Comparison of ENCODE assay signal across 8 cellular contexts in genomic region chr1:15525043-15525958, GRCh38. TPM values are rescaled to one million over a fixed set of nuclear protein-coding genes. Genes with fewer than 3 reads are reported as not detected.
DNase-seq lines count a peak whose midpoint lies in the region; ATAC-seq, FAIRE-seq and TF ChIP-seq lines count a peak whose summit lies in the region.
"Had no signal": no experiment of that assay in that cellular context is flagged by ENCODE, and none has a peak within 500 bp of the region (broad histone marks: within the 10 kb centered on the region; RNA-seq: fewer than 3 reads in every experiment).

No MANE protein-coding gene starts in this region.

- peak overlapping the region; percentile 87 for H3K4me3 Mint-ChIP-seq in activated T-helper 2 cell treated with anti-CD3 and anti-CD28 coated beads, Interferon-gamma antibody, Interleukin-2, Interleukin-4, amounts not matched to agents 10 μg/mL and 5 μg/mL and 100 μg/mL, durations not matched to agents 14 hours and 24 hours and 36 hours (ENCODE audit: low read depth)

- H3K27me3 ChIP-seq in Karpas-422 (ENCODE audit: low read length) (no peaks in the 10 kb centered on the region), pancreas (no peaks in the 10 kb centered on the region)

- H3K9ac ChIP-seq in Karpas-422 (ENCODE audit: low read length): peak overlapping the region; percentile 80

- H3K4me2 ChIP-seq in Karpas-422 (ENCODE audit: low read depth, low read length, poor library complexity, severe bottlenecking): peak overlapping the region; percentile 96

- H3K27ac ChIP-seq in Karpas-422 (ENCODE audit: low read length) (peak overlapping the region; percentile 68), pancreas (peak overlapping the region; percentile 72 to 97 (median 90))

- FAIRE-seq in pancreas (lab: Jason Lieb, UNC): no peak

- H4K20me1 ChIP-seq in Karpas-422 (ENCODE audit: insufficient read depth, low read depth, low read length): no peaks in the 10 kb centered on the region

- no peaks in the 10 kb centered on the region for H3K27me3 Mint-ChIP-seq in activated T-helper 2 cell treated with anti-CD3 and anti-CD28 coated beads, Interferon-gamma antibody, Interleukin-2, Interleukin-4, amounts not matched to agents 10 μg/mL and 5 μg/mL and 100 μg/mL, durations not matched to agents 14 hours and 24 hours and 36 hours (ENCODE audit: low read depth)

- TF ChIP-seq CTCF in GM12865 (IDR thresholded peaks at IDR 0.05; ENCODE audit: insufficient read depth, low read depth, low read length, missing control alignments) (no peak), pancreas (IDR thresholded peaks at IDR 0.05) (no peak)

- H3K79me2 ChIP-seq in Karpas-422 (ENCODE audit: low read length): peaks cover 58% of the 10 kb centered on the region

- H3K27ac Mint-ChIP-seq in activated T-helper 2 cell treated with anti-CD3 and anti-CD28 coated beads, Interferon-gamma antibody, Interleukin-2, Interleukin-4, amounts not matched to agents 10 μg/mL and 5 μg/mL and 100 μg/mL, durations not matched to agents 14 hours and 24 hours and 36 hours: peak overlapping the region; percentile 98

- 2 to 3% methylated on average over 41 of the region's 41 CpGs for WGBS in pancreas, 2 donors

- H2AFZ ChIP-seq in Karpas-422 (ENCODE audit: low read length): peak overlapping the region; percentile 59

- H3K9me2 ChIP-seq in Karpas-422 (replicated peaks; ENCODE audit: insufficient read depth, low read length): no peaks in the 10 kb centered on the region

- peaks cover 44% of the 10 kb centered on the region for H3K4me1 Mint-ChIP-seq in activated T-helper 2 cell treated with anti-CD3 and anti-CD28 coated beads, Interferon-gamma antibody, Interleukin-2, Interleukin-4, amounts not matched to agents 10 μg/mL and 5 μg/mL and 100 μg/mL, durations not matched to agents 14 hours and 24 hours and 36 hours (ENCODE audit: low read depth)

- no peaks in the 10 kb centered on the region for H3K9me3 Mint-ChIP-seq in activated T-helper 2 cell treated with anti-CD3 and anti-CD28 coated beads, Interferon-gamma antibody, Interleukin-2, Interleukin-4, amounts not matched to agents 10 μg/mL and 5 μg/mL and 100 μg/mL, durations not matched to agents 14 hours and 24 hours and 36 hours

- H3K4me1 ChIP-seq in Karpas-422 (ENCODE audit: low read length) (peaks cover 36% of the 10 kb centered on the region), pancreas (peaks cover 19 to 28% (median 22%) of the 10 kb centered on the region in 3 donors)

- no peaks in the 10 kb centered on the region for H3K9me3 ChIP-seq in Karpas-422 (ENCODE audit: low read length)
- no peaks in the 10 kb centered on the region for H3K9me3 ChIP-seq in pancreas

- ATAC-seq in GM21723 (IDR thresholded peaks at IDR 0.05; ENCODE audit: unreplicated experiment) (peak; percentile 35), pancreas (peak in 3 of 4 donors; percentile 67 to 73 (median 72))

- peak; percentile 19 for DNase-seq in GM12865 (ENCODE audit: low read depth)
- peak; percentile 63 for DNase-seq in Karpas-422
- DNase-seq in activated T-helper 2 cell treated with anti-CD3 and anti-CD28 coated beads, Interferon-gamma antibody, Interleukin-2, Interleukin-4, amounts not matched to agents 10 μg/mL and 5 μg/mL and 100 μg/mL, durations not matched to agents 14 hours and 24 hours and 36 hours (ENCODE audit: low spot score): no peak
- DNase-seq in globus pallidus (ENCODE audit: low spot score): peak; percentile 49
- DNase-seq in pancreas: peak in 2 of 6 donors; percentile 47 to 99
- DNase-seq in effector CD8-positive, alpha-beta T cell (lab: John Stamatoyannopoulos, UW): no peak

- H3K36me3 ChIP-seq in Karpas-422 (ENCODE audit: insufficient read depth, low read length): no peaks in the 10 kb centered on the region
- no peaks in the 10 kb centered on the region for H3K36me3 ChIP-seq in pancreas

- peak overlapping the region; percentile 59 for H3K4me3 ChIP-seq in GM12865 (ENCODE audit: low read depth, low read length)
- H3K4me3 ChIP-seq in Karpas-422 (ENCODE audit: low read length): peak overlapping the region; percentile 88
- H3K4me3 ChIP-seq in pancreas: peak overlapping the region in 3 of 4 donors; percentile 21 to 89 (median 29)

- intact Hi-C loops in activated T-helper 2 cell treated with anti-CD3 and anti-CD28 coated beads, Interferon-gamma antibody, Interleukin-2, Interleukin-4, amounts not matched to agents 10 μg/mL and 5 μg/mL and 100 μg/mL, durations not matched to agents 14 hours and 24 hours and 36 hours (cut with micrococcal nuclease): loop anchor here (2.0 kb wide), 1 partner anchor 310 kb away; no protein-coding TSS in a partner anchor
- intact Hi-C loops in pancreas (cut with DNase I): no loop called here

- H3K36me3 Mint-ChIP-seq in activated T-helper 2 cell treated with anti-CD3 and anti-CD28 coated beads, Interferon-gamma antibody, Interleukin-2, Interleukin-4, amounts not matched to agents 10 μg/mL and 5 μg/mL and 100 μg/mL, durations not matched to agents 14 hours and 24 hours and 36 hours (ENCODE audit: low read depth): peaks cover 12% of the 10 kb centered on the region

RNA-seq across cellular contexts. Expression of gene CASP9, which starts 1.3 kb away (rescaled TPM):
- total RNA-seq in Karpas-422 (2014; rRNA removed; shearing (Covaris generic); ENCODE audit: low replicate concordance): 26.1 and 31.8 TPM in 2 replicates
- 18.6 and 19.4 TPM in 2 replicates for total RNA-seq in activated T-helper 2 cell treated with anti-CD3 and anti-CD28 coated beads, Interferon-gamma antibody, Interleukin-2, Interleukin-4, amounts not matched to agents 10 μg/mL and 5 μg/mL and 100 μg/mL, durations not matched to agents 14 hours and 24 hours and 36 hours
- total RNA-seq in pancreas: 10 to 100 TPM in 1 of 6 donors, 1 to 10 TPM in 5; 6.6 to 16.3 (median 8.4) TPM
- polyA plus RNA-seq in pancreas: 10 to 100 TPM; 18.5 to 32.0 TPM

RNA-seq across cellular contexts. Expression of gene DNAJC16, which starts 1.3 kb away (rescaled TPM):
- 15.5 and 31.0 TPM in 2 replicates for total RNA-seq in Karpas-422 (2014; rRNA removed; shearing (Covaris generic); ENCODE audit: low replicate concordance)
- total RNA-seq in activated T-helper 2 cell treated with anti-CD3 and anti-CD28 coated beads, Interferon-gamma antibody, Interleukin-2, Interleukin-4, amounts not matched to agents 10 μg/mL and 5 μg/mL and 100 μg/mL, durations not matched to agents 14 hours and 24 hours and 36 hours: 10.9 and 18.7 TPM in 2 replicates
- 10 to 100 TPM in 3 of 6 donors, 1 to 10 TPM in 3; 8.7 to 16.2 (median 10.2) TPM for total RNA-seq in pancreas
- polyA plus RNA-seq in pancreas: 1 to 10 TPM; 5.0 to 6.3 TPM

RNA-seq across cellular contexts. Expression of gene CELA2B, which starts 49.4 kb away (rescaled TPM):
- not detected in 2 replicates for total RNA-seq in Karpas-422 (2014; rRNA removed; shearing (Covaris generic); ENCODE audit: low replicate concordance)
- not detected in 2 replicates for total RNA-seq in activated T-helper 2 cell treated with anti-CD3 and anti-CD28 coated beads, Interferon-gamma antibody, Interleukin-2, Interleukin-4, amounts not matched to agents 10 μg/mL and 5 μg/mL and 100 μg/mL, durations not matched to agents 14 hours and 24 hours and 36 hours
- total RNA-seq in pancreas: 1,000 to 10,000 TPM in 2 of 6 donors, 100 to 1,000 TPM in 4; 310 to 2,290 (median 800) TPM
- polyA plus RNA-seq in pancreas: 100 to 1,000 TPM; 186 to 203 TPM
- total RNA-seq: lung microvascular endothelial cell had no signal

RNA-seq across cellular contexts. Expression of gene AGMAT, which starts 59.5 kb away (rescaled TPM):
- total RNA-seq in Karpas-422 (2014; rRNA removed; shearing (Covaris generic); ENCODE audit: low replicate concordance): 3.3 and 8.6 TPM in 2 replicates
- total RNA-seq in activated T-helper 2 cell treated with anti-CD3 and anti-CD28 coated beads, Interferon-gamma antibody, Interleukin-2, Interleukin-4, amounts not matched to agents 10 μg/mL and 5 μg/mL and 100 μg/mL, durations not matched to agents 14 hours and 24 hours and 36 hours: 30.1 and 32.5 TPM in 2 replicates
- 1 to 10 TPM in 1 of 6 donors, under 1 TPM in 5; 0.43 to 1.0 (median 0.55) TPM for total RNA-seq in pancreas
- under 1 TPM; 0.28 to 0.30 TPM for polyA plus RNA-seq in pancreas

Comparison
In these comparisons a context has a peak if more than half of its experiments do, and no peak if none do; other contexts are left out.
1. DNase-seq: peak in GM12865 (single experiment), Karpas-422 (single experiment) and globus pallidus (single experiment); none in activated T-helper 2 cell treated with anti-CD3 and anti-CD28 coated beads, Interferon-gamma antibody, Interleukin-2, Interleukin-4, amounts not matched to agents 10 μg/mL and 5 μg/mL and 100 μg/mL, durations not matched to agents 14 hours and 24 hours and 36 hours (single experiment) and effector CD8-positive, alpha-beta T cell (single experiment).
2. H3K4me3 ChIP-seq: peak in every context shown above with its lines; median percentile 88 in Karpas-422; 59 in GM12865; 29 in pancreas.
3. RNA of gene CELA2B, which starts 49.4 kb away (total RNA-seq): 310 to 2,290 TPM in pancreas; not detected in Karpas-422 and not detected in activated T-helper 2 cell treated with anti-CD3 and anti-CD28 coated beads, Interferon-gamma antibody, Interleukin-2, Interleukin-4, amounts not matched to agents 10 μg/mL and 5 μg/mL and 100 μg/mL, durations not matched to agents 14 hours and 24 hours and 36 hours; every median in the first group is over 100 times any median in the second.